11 cellular contexts compared by ENCODE assay signal in genomic region chr11:86160546-86161149, GRCh38.
DNase-seq lines count a peak whose midpoint lies in the region; ATAC-seq and TF ChIP-seq lines count a peak whose summit lies in the region.
"Had no signal": no experiment of that assay in that cellular context is flagged by ENCODE, and none has a peak within 500 bp of the region (broad histone marks: within the 10 kb centered on the region; RNA-seq: fewer than 3 reads in every experiment).

No MANE protein-coding gene starts in this region.

- H3K9me3 Mint-ChIP-seq in type B pancreatic cell = no peaks in the 10 kb centered on the region
- no peaks in the 10 kb centered on the region for H3K9me3 Mint-ChIP-seq in CD8-positive, alpha-beta memory T cell

- H3K9me3 ChIP-seq in mammary epithelial cell (replicated peaks; ENCODE audit: insufficient read depth, low read length) (no peaks in the 10 kb centered on the region), breast epithelium (no peaks in the 10 kb centered on the region), OCI-LY1 (ENCODE audit: low read length) (no peaks in the 10 kb centered on the region)
- no peaks in the 10 kb centered on the region for H3K9me3 ChIP-seq in CD8-positive, alpha-beta memory T cell (ENCODE audit: low read length)
- H3K9me3 ChIP-seq: prostate gland, thoracic aorta had no signal

- H2AFZ ChIP-seq in mammary epithelial cell (ENCODE audit: low read depth, low read length) = no peak overlapping the region
- H2AFZ ChIP-seq in OCI-LY1 (ENCODE audit: low read length) = no peak overlapping the region

- TF ChIP-seq CTCF in mammary epithelial cell (conservative IDR thresholded peaks at IDR 0.05 in 1 of 2, IDR thresholded peaks at IDR 0.05 in 1 of 2; ENCODE audit: extremely low read depth in 1 of 2, insufficient read depth in 1 of 2, low read depth in 1 of 2, low read length in 2 of 2) (no peak), breast epithelium (IDR thresholded peaks at IDR 0.05) (no peak), OCI-LY1 (IDR thresholded peaks at IDR 0.05; ENCODE audit: low read length) (no peak), type B pancreatic cell (conservative IDR thresholded peaks at IDR 0.05) (no peak)

- no peaks in the 10 kb centered on the region for H3K36me3 Mint-ChIP-seq in type B pancreatic cell
- peaks cover 0 to 4% (median 1%) of the 10 kb centered on the region in 3 donors for H3K36me3 Mint-ChIP-seq in CD8-positive, alpha-beta memory T cell

- in situ Hi-C loops in mammary epithelial cell (cut with MboI; ENCODE audit: low sequenced_read_pairs in 2 of 2) = no loop called here

- H3K4me1 ChIP-seq in mammary epithelial cell (ENCODE audit: insufficient read depth, low read length) = peaks cover 58% of the 10 kb centered on the region
- H3K4me1 ChIP-seq in breast epithelium = peaks cover 4 to 5% of the 10 kb centered on the region in 2 donors
- H3K4me1 ChIP-seq in OCI-LY1 (ENCODE audit: insufficient read depth, low read length, severe bottlenecking) = peaks cover 32% of the 10 kb centered on the region
- no peaks in the 10 kb centered on the region for H3K4me1 ChIP-seq in CD8-positive, alpha-beta memory T cell (ENCODE audit: insufficient read depth, low read length)

- TF ChIP-seq POLR2A in breast epithelium (IDR thresholded peaks at IDR 0.05) = no peak

- peaks cover 12% of the 10 kb centered on the region for H3K27me3 Mint-ChIP-seq in type B pancreatic cell
- no peaks in the 10 kb centered on the region for H3K27me3 Mint-ChIP-seq in CD8-positive, alpha-beta memory T cell

- no peaks in the 10 kb centered on the region for H3K9me2 ChIP-seq in OCI-LY1 (ENCODE audit: low read depth, low read length)

- intact Hi-C loops in mammary epithelial cell (cut with micrococcal nuclease) (loop anchor here (1.0 to 2.0 kb wide), 3 partner anchors 14 to 91 kb away; partner anchors contain the start of gene PICALM), breast epithelium (cut with DNase I; ENCODE audit: low total_unique reads) (no loop called here)

- H3K27ac Mint-ChIP-seq in type B pancreatic cell = peak overlapping the region; percentile 24
- H3K27ac Mint-ChIP-seq in CD8-positive, alpha-beta memory T cell = no peak overlapping the region

- POLR2A ChIA-PET in CD8-positive, alpha-beta memory T cell (lab: Charles Lee) = no interaction called here

- H3K36me3 ChIP-seq in mammary epithelial cell (ENCODE audit: insufficient read depth, low read length) (no peaks in the 10 kb centered on the region), breast epithelium (no peaks in the 10 kb centered on the region), OCI-LY1 (ENCODE audit: insufficient read depth, low read length) (no peaks in the 10 kb centered on the region)
- no peaks in the 10 kb centered on the region for H3K36me3 ChIP-seq in CD8-positive, alpha-beta memory T cell (ENCODE audit: insufficient read depth, low read length)
- H3K36me3 ChIP-seq: prostate gland, thoracic aorta had no signal

- H3K27me3 ChIP-seq in mammary epithelial cell (ENCODE audit: insufficient read depth, low read length) (no peaks in the 10 kb centered on the region), breast epithelium (no peaks in the 10 kb centered on the region), OCI-LY1 (ENCODE audit: insufficient read depth, low read length) (no peaks in the 10 kb centered on the region)
- no peaks in the 10 kb centered on the region for H3K27me3 ChIP-seq in CD8-positive, alpha-beta memory T cell (ENCODE audit: insufficient read depth, low read length, poor library complexity, severe bottlenecking)

- peak overlapping the region; percentile 4 for H3K4me2 ChIP-seq in mammary epithelial cell (ENCODE audit: insufficient read depth, low read depth, low read length)
- H3K4me2 ChIP-seq in OCI-LY1 (ENCODE audit: low read length) = no peak overlapping the region; the same call in 1 of the 2 replicates

- peak overlapping the region; percentile 65 for H3K27ac ChIP-seq in mammary epithelial cell (ENCODE audit: insufficient read depth, low read depth, low read length)
- no peak overlapping the region for H3K27ac ChIP-seq in breast epithelium
- H3K27ac ChIP-seq in OCI-LY1 (ENCODE audit: low read depth, low read length, poor library complexity, severe bottlenecking) = peak overlapping the region; percentile 78
- H3K27ac ChIP-seq in epithelial cell of prostate = peak overlapping the region; percentile 61
- H3K27ac ChIP-seq in CD8-positive, alpha-beta memory T cell (ENCODE audit: low read depth, low read length) = no peak overlapping the region

- H3K4me3 ChIP-seq in mammary epithelial cell (replicated peaks in 1 of 3; ENCODE audit: insufficient read depth in 1 of 3, low read depth in 2 of 3, low read length in 3 of 3) = no peak overlapping the region
- no peak overlapping the region for H3K4me3 ChIP-seq in breast epithelium
- no peak overlapping the region for H3K4me3 ChIP-seq in OCI-LY1 (ENCODE audit: low read depth, low read length, poor library complexity, severe bottlenecking)
- H3K4me3 ChIP-seq in CD8-positive, alpha-beta memory T cell (ENCODE audit: low read length) = no peak overlapping the region
- H3K4me3 ChIP-seq: prostate gland, thoracic aorta had no signal

- no peaks in the 10 kb centered on the region for H4K20me1 ChIP-seq in mammary epithelial cell (ENCODE audit: insufficient read depth, low read length)
- no peaks in the 10 kb centered on the region for H4K20me1 ChIP-seq in OCI-LY1 (ENCODE audit: insufficient read depth, low read length)

- H3K9ac ChIP-seq in mammary epithelial cell (ENCODE audit: insufficient read depth, low read length) (no peak overlapping the region), OCI-LY1 (ENCODE audit: low read length) (no peak overlapping the region)

- DNase-seq in mammary epithelial cell (peak; percentile 93), breast epithelium (ENCODE audit: low spot score in 2 of 2) (no peak), epithelial cell of prostate (ENCODE audit: low read depth, low spot score) (peak; percentile 90), type B pancreatic cell (ENCODE audit: extremely low spot score, unreplicated experiment) (no peak), pons (ENCODE audit: low spot score) (no peak)
- no peak for DNase-seq in CD8-positive, alpha-beta memory T cell
- DNase-seq: hypothalamus had no signal

- H3K4me3 Mint-ChIP-seq in type B pancreatic cell = no peak overlapping the region
- no peak overlapping the region for H3K4me3 Mint-ChIP-seq in CD8-positive, alpha-beta memory T cell

- H3F3A ChIP-seq in OCI-LY1 (ENCODE audit: insufficient read depth, low read length) = no peaks in the 10 kb centered on the region

- no peak for ATAC-seq in HG02763 (IDR thresholded peaks at IDR 0.05; ENCODE audit: unreplicated experiment)

- no peaks in the 10 kb centered on the region for H3K79me2 ChIP-seq in mammary epithelial cell (ENCODE audit: insufficient read depth, low read length)
- no peaks in the 10 kb centered on the region for H3K79me2 ChIP-seq in OCI-LY1 (ENCODE audit: insufficient read depth, low read length)

- 20% methylated on average over 1 of the region's 1 CpG for WGBS in mammary epithelial cell (ENCODE audit: low coverage, missing lambda C conversion rate)

- BruUV-seq in mammary epithelial cell (replicated peaks; lab: Mats Ljungman, UMichigan) = no TSS peak

- H3K4me1 Mint-ChIP-seq in type B pancreatic cell (ENCODE audit: unreplicated experiment) = peaks cover 5% of the 10 kb centered on the region
- H3K4me1 Mint-ChIP-seq in CD8-positive, alpha-beta memory T cell = peaks cover 0 to 14% (median 6%) of the 10 kb centered on the region in 3 donors

- dilution Hi-C loops in mammary epithelial cell (cut with HindIII; ENCODE audit: low sequenced_read_pairs) = no loop called here

- CTCF ChIA-PET in mammary epithelial cell (lab: Charles Lee; ENCODE audit: low non-redundant PET) = interaction anchor here (0.7 kb wide), 1 partner anchor 119 kb away, joined by 5 read pairs; no protein-coding TSS in a partner anchor
- CTCF ChIA-PET in CD8-positive, alpha-beta memory T cell (lab: Charles Lee) = interaction anchor here (1.1 kb wide), 1 partner anchor 58 kb away, joined by 3 read pairs; no protein-coding TSS in a partner anchor

Comparison
In these comparisons a context has a peak if more than half of its experiments do, and no peak if none do; other contexts are left out.
1. DNase-seq: peak in mammary epithelial cell (single experiment) and epithelial cell of prostate (single experiment); none in breast epithelium (0 of 2), type B pancreatic cell (single experiment), pons (single experiment) and CD8-positive, alpha-beta memory T cell (0 of 5).
2. H3K27ac ChIP-seq: peak in mammary epithelial cell (single experiment), OCI-LY1 (single experiment) and epithelial cell of prostate (single experiment); none in breast epithelium (0 of 2) and CD8-positive, alpha-beta memory T cell (single experiment).